ENCODE assay signal across 6 cellular contexts in genomic region chr14:46915539-46915938, GRCh38.
A peak's percentile ranks its signal among the peaks of the same experiment; 100 is the strongest.
DNase-seq lines count a peak whose midpoint lies in the region; ATAC-seq, FAIRE-seq and TF ChIP-seq lines count a peak whose summit lies in the region.
"Not testable (repeated sequence)": the region's sequence is repeated elsewhere in the genome, so short reads cannot be mapped to it uniquely, and the experiment has no call there.

No MANE protein-coding gene starts in this region.

- H3K27ac Mint-ChIP-seq in astrocyte (ENCODE audit: unreplicated experiment) = not testable (repeated sequence)

- H3K36me3 Mint-ChIP-seq in astrocyte (ENCODE audit: low read depth, unreplicated experiment) = not testable (repeated sequence)

- peak; percentile 99 for FAIRE-seq in A549 (lab: Jason Lieb, UNC)
- peak; percentile 65 for FAIRE-seq in astrocyte (lab: Jason Lieb, UNC)
- FAIRE-seq in H1 (lab: Jason Lieb, UNC) = peak; percentile 13

- TF ChIP-seq POLR2A in A549 (IDR thresholded peaks at IDR 0.05; ENCODE audit: low read length); H1 (IDR thresholded peaks at IDR 0.05; ENCODE audit: control extremely low read depth in 1 of 2, low read depth in 2 of 2, low read length in 2 of 2): not testable (repeated sequence)

- not testable (repeated sequence) for DNase-seq in A549 (ENCODE audit: low read depth in 1 of 2, low spot score in 1 of 2); astrocyte (ENCODE audit: low read depth); H1 (ENCODE audit: low read depth in 1 of 2, low spot score in 2 of 2)
- peak; percentile 3 for DNase-seq in NCI-H69 (lab: John Stamatoyannopoulos, UW)
- peak; percentile 22 for DNase-seq in Right ventricle myocardium inferior (ENCODE audit: missing footprints)
- peak; percentile 26 for DNase-seq in mesendoderm

- H2AFZ ChIP-seq in astrocyte (ENCODE audit: low read depth, low read length); H1 (ENCODE audit: low read length): not testable (repeated sequence)

- not testable (repeated sequence) for H3K4me1 Mint-ChIP-seq in astrocyte (ENCODE audit: low read depth, unreplicated experiment)

- not testable (repeated sequence) for H3K27me3 Mint-ChIP-seq in astrocyte (ENCODE audit: low read depth, unreplicated experiment)

- H3K14ac ChIP-seq in H1 (ENCODE audit: insufficient read length) = not testable (repeated sequence)

- H2BK12ac ChIP-seq in H1 (ENCODE audit: low read depth, low read length) = not testable (repeated sequence)

- not testable (repeated sequence) for H2BK15ac ChIP-seq in H1 (ENCODE audit: low read length); mesendoderm (replicated peaks; ENCODE audit: low read depth)

- not testable (repeated sequence) for H3K79me2 ChIP-seq in astrocyte (ENCODE audit: insufficient read depth, low read length); H1 (ENCODE audit: control insufficient read depth in 1 of 2, insufficient read depth in 2 of 2, low read length in 2 of 2); mesendoderm (ENCODE audit: control insufficient read depth, insufficient read depth, low read length)

- POLR2A ChIA-PET in A549 (lab: Yijun Ruan, JAX); H1 (lab: Charles Lee; ENCODE audit: partially characterized antibody): not testable (repeated sequence)

- ATAC-seq in A549, Right ventricle myocardium inferior: not testable (repeated sequence)

- H3K36me3 ChIP-seq in astrocyte (ENCODE audit: insufficient read depth, low read length); H1 (ENCODE audit: control insufficient read depth in 2 of 4, insufficient read depth in 4 of 4, low read length in 3 of 4); mesendoderm (ENCODE audit: control insufficient read depth, insufficient read depth, low read length): not testable (repeated sequence)

- not testable (repeated sequence) for TF ChIP-seq RAD21 in A549 (conservative IDR thresholded peaks at IDR 0.05 in 1 of 2, IDR thresholded peaks at IDR 0.05 in 1 of 2); H1 (IDR thresholded peaks at IDR 0.05 in 1 of 2, conservative IDR thresholded peaks at IDR 0.05 in 1 of 2; ENCODE audit: low read depth in 2 of 2, low read length in 2 of 2)

- not testable (repeated sequence) for H3K4me2 ChIP-seq in A549; astrocyte (ENCODE audit: low read length); H1 (ENCODE audit: insufficient read depth in 1 of 2, low read depth in 2 of 2, low read length in 2 of 2); mesendoderm (ENCODE audit: low read length)

- not testable (repeated sequence) for H3K27me3 ChIP-seq in astrocyte (ENCODE audit: insufficient read depth, low read length); H1 (replicated peaks in 1 of 4; ENCODE audit: control insufficient read depth in 3 of 4, extremely low read depth in 1 of 4, insufficient read depth in 3 of 4, low read length in 3 of 4); mesendoderm (ENCODE audit: insufficient read depth, low read length, poor library complexity)

- not testable (repeated sequence) for H3K9me3 Mint-ChIP-seq in astrocyte (ENCODE audit: unreplicated experiment)

- not testable (repeated sequence) for H4K8ac ChIP-seq in H1 (ENCODE audit: extremely low read depth, insufficient read depth, low read length); mesendoderm (ENCODE audit: low read depth, low read length)

- not testable (repeated sequence) for H3K79me1 ChIP-seq in H1 (ENCODE audit: low read depth, low read length); mesendoderm (ENCODE audit: low read length)

- H3K4ac ChIP-seq in H1 (replicated peaks; ENCODE audit: insufficient read length, low read depth, low read length); mesendoderm (ENCODE audit: low read depth, low read length): not testable (repeated sequence)

- not testable (repeated sequence) for H3K4me3 Mint-ChIP-seq in astrocyte (ENCODE audit: unreplicated experiment)

- not testable (repeated sequence) for H3K4me3 ChIP-seq in A549; astrocyte (ENCODE audit: insufficient read depth, low read depth, low read length); H1 (ENCODE audit: extremely low read depth in 1 of 4, insufficient read depth in 2 of 4, low read depth in 3 of 4, low read length in 4 of 4); mesendoderm (ENCODE audit: low read length)

- H2BK20ac ChIP-seq in H1 (ENCODE audit: low read length) = not testable (repeated sequence)

- not testable (repeated sequence) for H4K5ac ChIP-seq in H1 (ENCODE audit: insufficient read length, low read depth, low read length); mesendoderm (ENCODE audit: low read length)

- H3K23ac ChIP-seq in H1 (ENCODE audit: insufficient read length); mesendoderm (ENCODE audit: low read length): not testable (repeated sequence)

- H4K91ac ChIP-seq in H1 (replicated peaks; ENCODE audit: insufficient read length, low read length) = not testable (repeated sequence)

- not testable (repeated sequence) for H4K20me1 ChIP-seq in astrocyte (ENCODE audit: insufficient read depth, low read length); H1 (replicated peaks in 1 of 2; ENCODE audit: control insufficient read depth in 1 of 2, insufficient read depth in 2 of 2, low read length in 2 of 2)

- H3K23me2 ChIP-seq in H1 (ENCODE audit: low read depth, low read length) = not testable (repeated sequence)

- H2AK5ac ChIP-seq in H1 (ENCODE audit: low read depth, low read length); mesendoderm (ENCODE audit: low read length): not testable (repeated sequence)

- not testable (repeated sequence) for H3K56ac ChIP-seq in H1 (replicated peaks; ENCODE audit: insufficient read length, low read depth, low read length); mesendoderm (ENCODE audit: low read length)

- TF ChIP-seq EP300 in A549 (IDR thresholded peaks at IDR 0.05); H1 (IDR thresholded peaks at IDR 0.05; ENCODE audit: borderline replicate concordance in 1 of 2, low read depth in 2 of 2, low read length in 2 of 2): not testable (repeated sequence)

- CTCF ChIA-PET in A549 (lab: Yijun Ruan, JAX); H1 (lab: Charles Lee; ENCODE audit: partially characterized antibody): not testable (repeated sequence)

- not testable (repeated sequence) for H2BK120ac ChIP-seq in H1 (replicated peaks; ENCODE audit: low read depth, low read length); mesendoderm (ENCODE audit: low read depth, low read length)

- not testable (repeated sequence) for H3K27ac ChIP-seq in A549; astrocyte (ENCODE audit: low read depth, low read length); H1 (ENCODE audit: low read depth, low read length); mesendoderm (ENCODE audit: low read depth, low read length)

- H3K9ac ChIP-seq in astrocyte (ENCODE audit: low read length); H1 (replicated peaks in 1 of 4; ENCODE audit: extremely low read depth in 1 of 4, low read depth in 3 of 4, low read length in 3 of 4); mesendoderm (ENCODE audit: low read length): not testable (repeated sequence)

- not testable (repeated sequence) for TF ChIP-seq CTCF in A549 (IDR thresholded peaks at IDR 0.05); astrocyte (IDR thresholded peaks at IDR 0.05; ENCODE audit: insufficient read depth, low read depth, low read length); H1 (IDR thresholded peaks at IDR 0.05; ENCODE audit: control extremely low read depth in 1 of 3, insufficient read depth in 1 of 3, low read depth in 1 of 3, low read length in 3 of 3)

- H3K9me3 ChIP-seq in A549; astrocyte (ENCODE audit: insufficient read depth, low read depth, low read length); H1 (ENCODE audit: insufficient read depth in 2 of 2, low read depth in 1 of 2, low read length in 1 of 2): not testable (repeated sequence)

- H2BK5ac ChIP-seq in H1 (ENCODE audit: low read depth, low read length); mesendoderm (ENCODE audit: low read length): not testable (repeated sequence)

- H3K18ac ChIP-seq in H1 (ENCODE audit: extremely low read depth, low read length); mesendoderm (ENCODE audit: low read length): not testable (repeated sequence)

- 20% methylated on average over 4 of the region's 4 CpGs for WGBS in A549 (ENCODE audit: missing lambda C conversion rate)
- 75% methylated on average over 3 of the region's 4 CpGs; no CpG with 5 or more reads in 1 of the 2 experiments for WGBS in H1 (ENCODE audit: extremely low coverage in 1 of 2, insufficient coverage in 1 of 2, insufficient read length in 1 of 2, insufficient replicate concordance in 2 of 2, low coverage in 1 of 2, low lambda C conversion rate in 2 of 2, missing lambda C conversion rate in 1 of 2), 2 experiments
- WGBS in mesendoderm (ENCODE audit: extremely low coverage, insufficient coverage, low lambda C conversion rate) = no CpG with 5 or more reads among the region's 4 CpGs

- intact Hi-C loops in Right ventricle myocardium inferior (cut with DNase I) = not testable (repeated sequence)

- not testable (repeated sequence) for H3K4me1 ChIP-seq in A549; astrocyte (ENCODE audit: insufficient read depth, low read length); H1 (replicated peaks in 1 of 4; ENCODE audit: control insufficient read depth in 3 of 4, insufficient read depth in 4 of 4, low read length in 3 of 4); mesendoderm (ENCODE audit: control insufficient read depth, low read depth, low read length)
